Comparison of ENCODE assay signal across 2 cellular contexts in genomic region chr22:46656856-46657654, GRCh38.
TF ChIP-seq lines count a peak whose summit lies in the region.

No MANE protein-coding gene starts in this region.

TF ChIP-seq in HepG2, 621 proteins besides CTCF, POLR2A, EP300 and RAD21:
- TF ChIP-seq SKI (IDR thresholded peaks at IDR 0.05; ENCODE audit: partially characterized antibody): peak; percentile 61
- TF ChIP-seq, protein P1, sequence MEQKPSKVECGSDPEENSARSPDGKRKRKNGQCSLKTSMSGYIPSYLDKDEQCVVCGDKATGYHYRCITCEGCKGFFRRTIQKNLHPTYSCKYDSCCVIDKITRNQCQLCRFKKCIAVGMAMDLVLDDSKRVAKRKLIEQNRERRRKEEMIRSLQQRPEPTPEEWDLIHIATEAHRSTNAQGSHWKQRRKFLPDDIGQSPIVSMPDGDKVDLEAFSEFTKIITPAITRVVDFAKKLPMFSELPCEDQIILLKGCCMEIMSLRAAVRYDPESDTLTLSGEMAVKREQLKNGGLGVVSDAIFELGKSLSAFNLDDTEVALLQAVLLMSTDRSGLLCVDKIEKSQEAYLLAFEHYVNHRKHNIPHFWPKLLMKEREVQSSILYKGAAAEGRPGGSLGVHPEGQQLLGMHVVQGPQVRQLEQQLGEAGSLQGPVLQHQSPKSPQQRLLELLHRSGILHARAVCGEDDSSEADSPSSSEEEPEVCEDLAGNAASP (CRISPR knock-in tag; IDR thresholded peaks at IDR 0.05; ENCODE audit: borderline replicate concordance): peak; percentile 44; the same call in 1 of the 2 replicates
- peak; percentile 64 for TF ChIP-seq RARA (CRISPR knock-in tag; IDR thresholded peaks at IDR 0.05)
- TF ChIP-seq, protein P2, sequence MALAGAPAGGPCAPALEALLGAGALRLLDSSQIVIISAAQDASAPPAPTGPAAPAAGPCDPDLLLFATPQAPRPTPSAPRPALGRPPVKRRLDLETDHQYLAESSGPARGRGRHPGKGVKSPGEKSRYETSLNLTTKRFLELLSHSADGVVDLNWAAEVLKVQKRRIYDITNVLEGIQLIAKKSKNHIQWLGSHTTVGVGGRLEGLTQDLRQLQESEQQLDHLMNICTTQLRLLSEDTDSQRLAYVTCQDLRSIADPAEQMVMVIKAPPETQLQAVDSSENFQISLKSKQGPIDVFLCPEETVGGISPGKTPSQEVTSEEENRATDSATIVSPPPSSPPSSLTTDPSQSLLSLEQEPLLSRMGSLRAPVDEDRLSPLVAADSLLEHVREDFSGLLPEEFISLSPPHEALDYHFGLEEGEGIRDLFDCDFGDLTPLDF (CRISPR knock-in tag; IDR thresholded peaks at IDR 0.05): no peak
- TF ChIP-seq RFXANK (CRISPR knock-in tag; IDR thresholded peaks at IDR 0.05): no peak
- TF ChIP-seq NR2F6 (IDR thresholded peaks at IDR 0.05): no peak
- 0 out of 2 replicates have a peak, but pooled peaks have one; percentile 26 for TF ChIP-seq NR2F6 (CRISPR knock-in tag; IDR thresholded peaks at IDR 0.05)
TF ChIP-seq in HepG2: peak in this region for 4.

TF ChIP-seq in K562, 482 proteins besides CTCF, POLR2A, EP300 and RAD21:
- TF ChIP-seq ZBTB11 (CRISPR knock-in tag; IDR thresholded peaks at IDR 0.05) (no peak), HNRNPLL (IDR thresholded peaks at IDR 0.05; ENCODE audit: low read depth, low read length, poor library complexity, severe bottlenecking) (no peak), ZNF444 (CRISPR knock-in tag; IDR thresholded peaks at IDR 0.05) (no peak), NR2C2 (CRISPR knock-in tag; IDR thresholded peaks at IDR 0.05) (no peak), NR2C2 (tag; IDR thresholded peaks at IDR 0.05) (peak; percentile 35; the same call in 1 of the 2 replicates), ZNF785 (CRISPR knock-in tag; IDR thresholded peaks at IDR 0.05) (no peak), NR2C1 (IDR thresholded peaks at IDR 0.05) (peak; percentile 79), NR2C1 (tag; IDR thresholded peaks at IDR 0.05) (peak; percentile 80)
